In the genomic region with DNA sequence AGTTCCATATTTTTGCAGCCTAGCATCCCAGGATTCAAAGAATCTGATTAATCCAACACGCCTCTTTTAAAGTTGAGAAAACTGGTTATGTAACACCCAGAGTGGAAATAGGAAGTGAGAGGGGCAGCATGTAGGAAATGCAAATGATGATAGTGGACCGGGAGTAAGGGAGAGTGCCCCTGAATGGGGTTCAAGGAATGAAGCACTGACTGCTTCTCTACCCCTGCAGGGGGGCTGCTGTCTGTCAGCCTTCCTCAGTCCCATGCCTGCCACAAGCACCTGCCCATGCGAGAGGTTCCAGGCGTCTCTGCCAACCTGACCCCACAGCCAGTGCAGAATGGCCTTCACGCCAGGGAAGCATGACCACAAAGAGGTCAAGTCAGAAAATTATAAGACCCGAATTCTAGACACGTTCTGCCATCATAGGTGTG, we compare ENCODE assay signal across 17 cellular contexts.
DNase-seq lines count a peak whose midpoint lies in the region; ATAC-seq, FAIRE-seq and TF ChIP-seq lines count a peak whose summit lies in the region.
"Had no signal": no experiment of that assay in that cellular context is flagged by ENCODE, and none has a peak within 500 bp of the region (broad histone marks: within the 10 kb centered on the region; RNA-seq: fewer than 3 reads in every experiment).

No MANE protein-coding gene starts in this region.

- peaks cover 17% of the 10 kb centered on the region for H3K36me3 Mint-ChIP-seq in T-helper 2 cell treated with Interferon-gamma antibody and Interleukin-4, amounts not matched to agents 5 μg/mL and 100 μg/mL, for 36 hours (ENCODE audit: low read depth)
- no peaks in the 10 kb centered on the region for H3K36me3 Mint-ChIP-seq in activated T-helper 17 cell treated with anti-CD3 and anti-CD28 coated beads, Interleukin-2, amount 50 U/mL, for 72 hours (ENCODE audit: low read depth)
- peaks cover 0 to 7% of the 10 kb centered on the region in 2 donors for H3K36me3 Mint-ChIP-seq in naive B cell
- H3K36me3 Mint-ChIP-seq: brain had no signal

- no peak for TF ChIP-seq CTCF in HL-60 (IDR thresholded peaks at IDR 0.05; ENCODE audit: insufficient read depth, low read length)
- no peak for TF ChIP-seq CTCF in D721Med (IDR thresholded peaks at IDR 0.05; ENCODE audit: insufficient read depth, missing control alignments)

- H3K9me3 Mint-ChIP-seq in T-helper 2 cell treated with Interferon-gamma antibody and Interleukin-4, amounts not matched to agents 5 μg/mL and 100 μg/mL, for 36 hours = peaks cover 24% of the 10 kb centered on the region
- H3K9me3 Mint-ChIP-seq in activated T-helper 17 cell treated with anti-CD3 and anti-CD28 coated beads, Interleukin-2, amount 50 U/mL, for 72 hours = peaks cover 3% of the 10 kb centered on the region
- H3K9me3 Mint-ChIP-seq in naive B cell = peaks cover 0 to 2% (median 0%) of the 10 kb centered on the region in 7 donors

- peak overlapping the region; percentile 93 for H3K27ac Mint-ChIP-seq in T-helper 2 cell treated with Interferon-gamma antibody and Interleukin-4, amounts not matched to agents 5 μg/mL and 100 μg/mL, for 36 hours
- H3K27ac Mint-ChIP-seq in activated T-helper 17 cell treated with anti-CD3 and anti-CD28 coated beads, Interleukin-2, amount 50 U/mL, for 72 hours = peak overlapping the region; percentile 89
- peak overlapping the region; percentile 44 to 99 (median 98) for H3K27ac Mint-ChIP-seq in naive B cell
- H3K27ac Mint-ChIP-seq: brain had no signal

- no peak for DNase-seq in T-helper 2 cell treated with Interferon-gamma antibody and Interleukin-4, amounts not matched to agents 5 μg/mL and 100 μg/mL, for 36 hours (ENCODE audit: low spot score)
- no peak for DNase-seq in T-helper 2 cell
- peak; percentile 9 to 31 for DNase-seq in HL-60 (ENCODE audit: low read depth in 1 of 2, low spot score in 1 of 2)
- DNase-seq in naive B cell = no peak
- DNase-seq in globus pallidus (ENCODE audit: low spot score) = no peak
- no peak for DNase-seq in DMS 273 (lab: John Stamatoyannopoulos, UW; ENCODE audit: unreplicated experiment)
- no peak for DNase-seq in D721Med (ENCODE audit: insufficient read length, low spot score)
- DNase-seq: IMR-90; NCI-H1092 treated with DMSO at 0.1 percent for 48 hours; NK-92 treated with Interleukin-12 subunit alpha and Interleukin-12 subunit beta, amount 100 ng/mL, for 24 hours; posterior cingulate gyrus; WERI-Rb-1 had no signal

- H3K4me1 Mint-ChIP-seq in T-helper 2 cell treated with Interferon-gamma antibody and Interleukin-4, amounts not matched to agents 5 μg/mL and 100 μg/mL, for 36 hours (ENCODE audit: low read depth) = peaks cover 88% of the 10 kb centered on the region
- peaks cover 67% of the 10 kb centered on the region for H3K4me1 Mint-ChIP-seq in activated T-helper 17 cell treated with anti-CD3 and anti-CD28 coated beads, Interleukin-2, amount 50 U/mL, for 72 hours
- peaks cover 73 to 95% (median 93%) of the 10 kb centered on the region in 3 donors for H3K4me1 Mint-ChIP-seq in naive B cell
- H3K4me1 Mint-ChIP-seq: brain had no signal

- peak overlapping the region; percentile 79 for H3K4me3 Mint-ChIP-seq in T-helper 2 cell treated with Interferon-gamma antibody and Interleukin-4, amounts not matched to agents 5 μg/mL and 100 μg/mL, for 36 hours
- peak overlapping the region; percentile 73 for H3K4me3 Mint-ChIP-seq in activated T-helper 17 cell treated with anti-CD3 and anti-CD28 coated beads, Interleukin-2, amount 50 U/mL, for 72 hours
- H3K4me3 Mint-ChIP-seq in naive B cell = peak overlapping the region; percentile 19 to 86 (median 74)
- H3K4me3 Mint-ChIP-seq: brain had no signal

- no peak overlapping the region for H3K27ac ChIP-seq in HL-60 (replicated peaks)
- H3K27ac ChIP-seq: hepatocyte, SK-N-MC, WERI-Rb-1 had no signal

- no peaks in the 10 kb centered on the region for H3K27me3 ChIP-seq in HL-60 (ENCODE audit: insufficient read depth, poor library complexity, severe bottlenecking)

- H3K4me3 ChIP-seq in HL-60 (replicated peaks; ENCODE audit: insufficient read depth, low read length) = no peak overlapping the region
- H3K4me3 ChIP-seq: hepatocyte, SK-N-MC had no signal

- no peaks in the 10 kb centered on the region for H3K27me3 Mint-ChIP-seq in T-helper 2 cell treated with Interferon-gamma antibody and Interleukin-4, amounts not matched to agents 5 μg/mL and 100 μg/mL, for 36 hours (ENCODE audit: low read depth)
- H3K27me3 Mint-ChIP-seq in activated T-helper 17 cell treated with anti-CD3 and anti-CD28 coated beads, Interleukin-2, amount 50 U/mL, for 72 hours = no peaks in the 10 kb centered on the region
- no peaks in the 10 kb centered on the region for H3K27me3 Mint-ChIP-seq in naive B cell

- FAIRE-seq in D721Med (lab: Jason Lieb, UNC) = no peak

- ATAC-seq in activated T-helper 17 cell treated with anti-CD3 and anti-CD28 coated beads, Interleukin-2, amount 50 U/mL, for 72 hours (replicated peaks) = no peak
- ATAC-seq in naive B cell (ENCODE audit: low read depth in 2 of 2) = no peak
- ATAC-seq: left lobe of liver had no signal

Comparison
In these comparisons a context has a peak if more than half of its experiments do, and no peak if none do; other contexts are left out.
1. DNase-seq: peak in HL-60 (2 of 2); none in T-helper 2 cell treated with Interferon-gamma antibody and Interleukin-4, amounts not matched to agents 5 μg/mL and 100 μg/mL, for 36 hours (single experiment), T-helper 2 cell (0 of 5), naive B cell (single experiment), globus pallidus (single experiment), DMS 273 (single experiment) and D721Med (single experiment).
2. Peak in every context shown above with its lines, with median percentiles within 50 percentile points of each other: H3K27ac Mint-ChIP-seq and H3K4me3 Mint-ChIP-seq.